ENCODE assay signal across 1 cellular context in genomic region chr21:29024474-29025327, GRCh38.
A peak's percentile ranks its signal among the peaks of the same experiment; 100 is the strongest.
TF ChIP-seq lines count a peak whose summit lies in the region.

TSS of gene USP16 (plus strand) at chr21:29024668. CDS start at chr21:29027914, 3,246 bp downstream.

TF ChIP-seq in HepG2, 621 proteins besides CTCF, POLR2A, EP300 and RAD21 (continued from another document and continues in another):
- TF ChIP-seq MXD3 (CRISPR knock-in tag; IDR thresholded peaks at IDR 0.05): peak; percentile 76; the same call in 1 of the 2 replicates
- TF ChIP-seq SNAPC4 (CRISPR knock-in tag; IDR thresholded peaks at IDR 0.05): no peak
- peak; percentile 60; the same call in 1 of the 2 replicates for TF ChIP-seq HCFC1 (IDR thresholded peaks at IDR 0.05; ENCODE audit: low read depth, low read length)
- no peak for TF ChIP-seq BCL3 (CRISPR knock-in tag; IDR thresholded peaks at IDR 0.05)
- TF ChIP-seq NFE2L2 (IDR thresholded peaks at IDR 0.05; ENCODE audit: low read length): no peak
- TF ChIP-seq RBM39 (IDR thresholded peaks at IDR 0.05; ENCODE audit: low read depth, low read length, poor library complexity, severe bottlenecking): no peak
- no peak for TF ChIP-seq SMAD1 (CRISPR knock-in tag; IDR thresholded peaks at IDR 0.05; ENCODE audit: borderline replicate concordance, low read depth)
- TF ChIP-seq E2F5 (CRISPR knock-in tag; conservative IDR thresholded peaks at IDR 0.05): no peak
- TF ChIP-seq ZNF205 (CRISPR knock-in tag; IDR thresholded peaks at IDR 0.05): no peak
- no peak for TF ChIP-seq CCAR2 (optimal IDR thresholded peaks at IDR 0.05; ENCODE audit: low read depth, low read length)
- no peak for TF ChIP-seq CENPBD1 (CRISPR knock-in tag; IDR thresholded peaks at IDR 0.05; ENCODE audit: borderline replicate concordance, low read depth)
- no peak for TF ChIP-seq ZNF3 (CRISPR knock-in tag; IDR thresholded peaks at IDR 0.05)
- TF ChIP-seq KLF11 (CRISPR knock-in tag; IDR thresholded peaks at IDR 0.05): no peak
- no peak for TF ChIP-seq ZBTB7B (CRISPR knock-in tag; IDR thresholded peaks at IDR 0.05)
- 0 out of 2 replicates have a peak, but pooled peaks have one; percentile 33 for TF ChIP-seq IKZF5 (CRISPR knock-in tag; IDR thresholded peaks at IDR 0.05)
- TF ChIP-seq YEATS4 (CRISPR knock-in tag; IDR thresholded peaks at IDR 0.05; ENCODE audit: borderline replicate concordance): peak; percentile 95
- TF ChIP-seq SMARCE1 (IDR thresholded peaks at IDR 0.05; ENCODE audit: borderline replicate concordance): no peak
- TF ChIP-seq ZNF576 (CRISPR knock-in tag; IDR thresholded peaks at IDR 0.05): no peak
- TF ChIP-seq CBX5 (CRISPR knock-in tag; IDR thresholded peaks at IDR 0.05; ENCODE audit: borderline replicate concordance): 0 out of 2 replicates have a peak, but pooled peaks have one; percentile 14
- peak; percentile 79 for TF ChIP-seq ZFP90 (CRISPR knock-in tag; IDR thresholded peaks at IDR 0.05; ENCODE audit: borderline replicate concordance)
- peak; percentile 73; the same call in 1 of the 2 replicates for TF ChIP-seq ISX (CRISPR knock-in tag; conservative IDR thresholded peaks at IDR 0.05)
- TF ChIP-seq ZBTB21 (CRISPR knock-in tag; IDR thresholded peaks at IDR 0.05): peak; percentile 54; the same call in 1 of the 2 replicates
- TF ChIP-seq ZBTB42 (CRISPR knock-in tag; IDR thresholded peaks at IDR 0.05): no peak
- TF ChIP-seq ADNP (CRISPR knock-in tag; IDR thresholded peaks at IDR 0.05): no peak
- TF ChIP-seq ZFP82 (CRISPR knock-in tag; IDR thresholded peaks at IDR 0.05; ENCODE audit: borderline replicate concordance): no peak
- TF ChIP-seq ZFP91 (CRISPR knock-in tag; IDR thresholded peaks at IDR 0.05; ENCODE audit: borderline replicate concordance): peak; percentile 54; the same call in 1 of the 2 replicates
- peak; percentile 62 for TF ChIP-seq MNT (IDR thresholded peaks at IDR 0.05)
- TF ChIP-seq KMT2A (CRISPR knock-in tag; IDR thresholded peaks at IDR 0.05): peak; percentile 78
- TF ChIP-seq ARID5B (CRISPR knock-in tag; IDR thresholded peaks at IDR 0.05): peak; percentile 27; the same call in 1 of the 2 replicates
- peak; percentile 98 for TF ChIP-seq ZFY (CRISPR knock-in tag; IDR thresholded peaks at IDR 0.05)
- TF ChIP-seq MTA1 (CRISPR knock-in tag; IDR thresholded peaks at IDR 0.05; ENCODE audit: borderline replicate concordance): no peak
- TF ChIP-seq ELF3 (CRISPR knock-in tag; IDR thresholded peaks at IDR 0.05): peak; percentile 75
- peak; percentile 44 for TF ChIP-seq HNRNPLL (IDR thresholded peaks at IDR 0.05; ENCODE audit: low read depth, low read length, poor library complexity, severe bottlenecking)
- TF ChIP-seq ZNF740 (CRISPR knock-in tag; IDR thresholded peaks at IDR 0.05): 0 out of 2 replicates have a peak, but pooled peaks have one; percentile 48
- TF ChIP-seq ZSCAN25 (CRISPR knock-in tag; IDR thresholded peaks at IDR 0.05): no peak; the same call in 1 of the 2 replicates
- no peak for TF ChIP-seq SKIL (CRISPR knock-in tag; IDR thresholded peaks at IDR 0.05; ENCODE audit: borderline replicate concordance)
